24 cellular contexts compared by ENCODE assay signal in the genomic region with DNA sequence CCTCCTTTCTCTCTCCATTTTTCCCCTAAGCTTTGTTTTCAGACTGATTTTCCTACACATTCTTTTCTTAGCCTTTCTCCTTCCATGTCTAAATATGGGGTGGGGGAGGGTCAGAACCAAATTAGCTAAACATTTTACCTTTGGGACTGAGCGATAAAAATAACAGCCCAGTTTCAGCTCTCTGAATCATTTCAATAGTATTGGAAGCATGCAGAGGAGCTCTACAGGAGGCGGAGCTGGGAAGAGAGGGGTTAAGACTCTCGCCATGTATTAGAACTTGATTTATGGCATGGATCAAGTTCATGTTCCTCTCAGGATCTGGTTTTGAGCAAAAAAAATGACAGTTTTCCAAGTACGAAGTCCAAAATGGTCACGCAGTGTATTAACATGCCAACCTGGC.
DNase-seq lines count a peak whose midpoint lies in the region; ATAC-seq, FAIRE-seq and TF ChIP-seq lines count a peak whose summit lies in the region.
"Had no signal": no experiment of that assay in that cellular context is flagged by ENCODE, and none has a peak within 500 bp of the region (broad histone marks: within the 10 kb centered on the region; RNA-seq: fewer than 3 reads in every experiment).

No MANE protein-coding gene starts in this region.

- H2BK120ac ChIP-seq in H1 (replicated peaks; ENCODE audit: low read depth, low read length) (no peak overlapping the region), mesendoderm (ENCODE audit: low read depth, low read length) (no peak overlapping the region)

- H3K36me3 ChIP-seq in H1 (ENCODE audit: control insufficient read depth in 2 of 4, insufficient read depth in 4 of 4, low read length in 3 of 4) (no peaks in the 10 kb centered on the region), mesendoderm (ENCODE audit: control insufficient read depth, insufficient read depth, low read length) (no peaks in the 10 kb centered on the region), upper lobe of left lung (no peaks in the 10 kb centered on the region)
- H3K36me3 ChIP-seq in naive thymus-derived CD4-positive, alpha-beta T cell (ENCODE audit: control insufficient read depth in 2 of 3, insufficient read depth in 3 of 3, low read length in 3 of 3) = no peaks in the 10 kb centered on the region

- peak overlapping the region; percentile 38; the same call in 1 of the 2 replicates for H2BK20ac ChIP-seq in H1 (ENCODE audit: low read length)

- H3K79me1 ChIP-seq in H1 (ENCODE audit: low read depth, low read length) (no peaks in the 10 kb centered on the region), mesendoderm (ENCODE audit: low read length) (no peaks in the 10 kb centered on the region)

- H3K56ac ChIP-seq in H1 (replicated peaks; ENCODE audit: insufficient read length, low read depth, low read length) = no peak overlapping the region
- peak overlapping the region; percentile 30 for H3K56ac ChIP-seq in mesendoderm (ENCODE audit: low read length)

- H3K18ac ChIP-seq in H1 (ENCODE audit: extremely low read depth, low read length) (no peak overlapping the region), mesendoderm (ENCODE audit: low read length) (peak overlapping the region; percentile 46)

- H4K5ac ChIP-seq in H1 (ENCODE audit: insufficient read length, low read depth, low read length) (no peak overlapping the region), mesendoderm (ENCODE audit: low read length) (no peak overlapping the region)

- no peak overlapping the region for H3K14ac ChIP-seq in H1 (ENCODE audit: insufficient read length)

- H3K9me3 ChIP-seq in H1 (ENCODE audit: insufficient read depth in 2 of 2, low read depth in 1 of 2, low read length in 1 of 2) (no peaks in the 10 kb centered on the region), upper lobe of left lung (no peaks in the 10 kb centered on the region)
- H3K9me3 ChIP-seq in naive thymus-derived CD4-positive, alpha-beta T cell (ENCODE audit: control insufficient read depth in 2 of 3, low read length in 3 of 3) = no peaks in the 10 kb centered on the region
- H3K9me3 ChIP-seq: Caco-2 had no signal

- H3K4me1 Mint-ChIP-seq in natural killer cell treated with Interleukin-12 subunit alpha and Interleukin-12 subunit beta and Interleukin-15 and Interleukin-18, amount 100 ng/mL, for 72 hours (ENCODE audit: low read depth in 2 of 2) = peaks cover 28 to 41% of the 10 kb centered on the region in 2 donors
- peaks cover 8% of the 10 kb centered on the region in 2 donors for H3K4me1 Mint-ChIP-seq in natural killer cell
- H3K4me1 Mint-ChIP-seq in naive thymus-derived CD4-positive, alpha-beta T cell = peaks cover 12 to 14% (median 13%) of the 10 kb centered on the region in 7 donors

- no peak overlapping the region for H4K91ac ChIP-seq in H1 (replicated peaks; ENCODE audit: insufficient read length, low read length)

- WGBS in H1 (ENCODE audit: extremely low coverage in 1 of 2, insufficient coverage in 1 of 2, insufficient read length in 1 of 2, insufficient replicate concordance in 2 of 2, low coverage in 1 of 2, low lambda C conversion rate in 2 of 2, missing lambda C conversion rate in 1 of 2), 2 experiments = 88% methylated on average over 5 of the region's 5 CpGs; no CpG with 5 or more reads in 1 of the 2 experiments
- WGBS in mesendoderm (ENCODE audit: extremely low coverage, insufficient coverage, low lambda C conversion rate) = no CpG with 5 or more reads among the region's 5 CpGs
- WGBS in upper lobe of left lung, 2 donors = 94 to 96% methylated on average over 5 of the region's 5 CpGs

- H2BK5ac ChIP-seq in H1 (ENCODE audit: low read depth, low read length) (no peak overlapping the region), mesendoderm (ENCODE audit: low read length) (peak overlapping the region; percentile 20)

- H4K8ac ChIP-seq in H1 (ENCODE audit: extremely low read depth, insufficient read depth, low read length) (no peak overlapping the region), mesendoderm (ENCODE audit: low read depth, low read length) (no peak overlapping the region)

- peak overlapping the region; percentile 46; the same call in 1 of the 2 replicates for H2AFZ ChIP-seq in H1 (ENCODE audit: low read length)
- H2AFZ ChIP-seq: GM23248 had no signal

- no peak overlapping the region for H2BK12ac ChIP-seq in H1 (ENCODE audit: low read depth, low read length)

- FAIRE-seq in H1 (lab: Jason Lieb, UNC) = no peak
- FAIRE-seq: GM12892 had no signal

- H3K4me3 ChIP-seq in H1 (ENCODE audit: extremely low read depth in 1 of 4, insufficient read depth in 2 of 4, low read depth in 3 of 4, low read length in 4 of 4) (no peak overlapping the region), mesendoderm (ENCODE audit: low read length) (no peak overlapping the region), upper lobe of left lung (no peak overlapping the region)
- no peak overlapping the region for H3K4me3 ChIP-seq in naive thymus-derived CD4-positive, alpha-beta T cell (ENCODE audit: low read length)
- H3K4me3 ChIP-seq: GM23248 had no signal

- H2AK5ac ChIP-seq in H1 (ENCODE audit: low read depth, low read length) = no peak overlapping the region
- H2AK5ac ChIP-seq in mesendoderm (ENCODE audit: low read length) = no peak overlapping the region

- H3K79me2 ChIP-seq in H1 (ENCODE audit: control insufficient read depth in 1 of 2, insufficient read depth in 2 of 2, low read length in 2 of 2) (no peaks in the 10 kb centered on the region), mesendoderm (ENCODE audit: control insufficient read depth, insufficient read depth, low read length) (no peaks in the 10 kb centered on the region)

- H3K27ac ChIP-seq in H1 (ENCODE audit: low read depth, low read length) = no peak overlapping the region
- H3K27ac ChIP-seq in mesendoderm (ENCODE audit: low read depth, low read length) = no peak overlapping the region
- H3K27ac ChIP-seq in upper lobe of left lung = no peak overlapping the region
- H3K27ac ChIP-seq in naive thymus-derived CD4-positive, alpha-beta T cell (ENCODE audit: low read depth, low read length) = no peak overlapping the region
- H3K27ac ChIP-seq: C4-2B, GM23248, KMS-11 had no signal

- no peak for TF ChIP-seq EP300 in H1 (IDR thresholded peaks at IDR 0.05; ENCODE audit: borderline replicate concordance in 1 of 2, low read depth in 2 of 2, low read length in 2 of 2)
- TF ChIP-seq EP300 in upper lobe of left lung (IDR thresholded peaks at IDR 0.05) = no peak

- TF ChIP-seq POLR2A in H1 (IDR thresholded peaks at IDR 0.05; ENCODE audit: control extremely low read depth in 1 of 2, low read depth in 2 of 2, low read length in 2 of 2) (no peak), upper lobe of left lung (IDR thresholded peaks at IDR 0.05) (no peak)

- ATAC-seq in natural killer cell treated with Interleukin-12 subunit alpha and Interleukin-12 subunit beta and Interleukin-15 and Interleukin-18, amount 100 ng/mL, for 72 hours = no peak
- no peak for ATAC-seq in natural killer cell
- no peak for ATAC-seq in upper lobe of left lung (ENCODE audit: low FRiP score in 2 of 2)
- no peak for ATAC-seq in naive thymus-derived CD4-positive, alpha-beta T cell
- ATAC-seq: PC-3 had no signal

- no peak for TF ChIP-seq CTCF in natural killer cell (IDR thresholded peaks at IDR 0.05)
- no peak for TF ChIP-seq CTCF in H1 (IDR thresholded peaks at IDR 0.05; ENCODE audit: control extremely low read depth in 1 of 3, insufficient read depth in 1 of 3, low read depth in 1 of 3, low read length in 3 of 3)
- TF ChIP-seq CTCF in upper lobe of left lung (IDR thresholded peaks at IDR 0.05) = no peak

- POLR2A ChIA-PET in H1 (lab: Charles Lee; ENCODE audit: partially characterized antibody) = no interaction called here
- POLR2A ChIA-PET in naive thymus-derived CD4-positive, alpha-beta T cell (lab: Charles Lee) = interaction anchor here (0.8 to 4.8 kb wide), 5 partner anchors 26 to 424 kb away, joined by 3 to 47 read pairs (median 4); a partner anchor contains a TSS

- peak overlapping the region; percentile 48 for H3K4me3 Mint-ChIP-seq in natural killer cell treated with Interleukin-12 subunit alpha and Interleukin-12 subunit beta and Interleukin-15 and Interleukin-18, amount 100 ng/mL, for 72 hours
- no peak overlapping the region for H3K4me3 Mint-ChIP-seq in natural killer cell
- H3K4me3 Mint-ChIP-seq in naive thymus-derived CD4-positive, alpha-beta T cell = no peak overlapping the region

- H3K23me2 ChIP-seq in H1 (ENCODE audit: low read depth, low read length) = no peaks in the 10 kb centered on the region

- DNase-seq in natural killer cell treated with Interleukin-12 subunit alpha and Interleukin-12 subunit beta and Interleukin-15 and Interleukin-18, amount 100 ng/mL, for 72 hours (ENCODE audit: low spot score) = no peak
- DNase-seq in natural killer cell = no peak
- no peak for DNase-seq in H1 (ENCODE audit: low read depth in 1 of 2, low spot score in 2 of 2)
- peak; percentile 39 for DNase-seq in mesendoderm
- DNase-seq in amygdala (lab: John Stamatoyannopoulos, UW) = no peak
- no peak for DNase-seq in upper lobe of left lung
- DNase-seq in DMS114 treated with DMSO at 0.1 percent for 48 hours (lab: John Stamatoyannopoulos, UW; ENCODE audit: unreplicated experiment) = no peak
- DNase-seq in naive thymus-derived CD4-positive, alpha-beta T cell = no peak
- DNase-seq: 8988T, Caco-2, DMS53, GDM1, GM23248, MM.1S, NCI-H1105 treated with DMSO at 0.1 percent for 48 hours, NCI-H187, NCI-H2171, NCI-H446 treated with DMSO at 0.1 percent for 48 hours, NCI-H748 treated with DMSO at 0.1 percent for 48 hours, PC-3, Right ventricle myocardium superior had no signal

- TF ChIP-seq RAD21 in H1 (IDR thresholded peaks at IDR 0.05 in 1 of 2, conservative IDR thresholded peaks at IDR 0.05 in 1 of 2; ENCODE audit: low read depth in 2 of 2, low read length in 2 of 2) = no peak

- peak overlapping the region; percentile 64 to 90 for H3K27ac Mint-ChIP-seq in natural killer cell treated with Interleukin-12 subunit alpha and Interleukin-12 subunit beta and Interleukin-15 and Interleukin-18, amount 100 ng/mL, for 72 hours
- no peak overlapping the region for H3K27ac Mint-ChIP-seq in natural killer cell
- H3K27ac Mint-ChIP-seq in naive thymus-derived CD4-positive, alpha-beta T cell = peak overlapping the region in 1 of 9 donors; percentile 16

- H3K27me3 Mint-ChIP-seq in natural killer cell treated with Interleukin-12 subunit alpha and Interleukin-12 subunit beta and Interleukin-15 and Interleukin-18, amount 100 ng/mL, for 72 hours = peaks cover 6 to 34% of the 10 kb centered on the region in 2 donors
- peaks cover 3 to 29% of the 10 kb centered on the region in 2 donors for H3K27me3 Mint-ChIP-seq in natural killer cell (ENCODE audit: low read depth in 2 of 2)
- H3K27me3 Mint-ChIP-seq in naive thymus-derived CD4-positive, alpha-beta T cell = peaks cover 0 to 16% (median 0%) of the 10 kb centered on the region in 5 donors

- H3K4ac ChIP-seq in H1 (replicated peaks; ENCODE audit: insufficient read length, low read depth, low read length) (no peak overlapping the region), mesendoderm (ENCODE audit: low read depth, low read length) (peak overlapping the region; percentile 6)

- no peaks in the 10 kb centered on the region for H3K9me3 Mint-ChIP-seq in natural killer cell treated with Interleukin-12 subunit alpha and Interleukin-12 subunit beta and Interleukin-15 and Interleukin-18, amount 100 ng/mL, for 72 hours
- H3K9me3 Mint-ChIP-seq in natural killer cell = peaks cover 0 to 2% of the 10 kb centered on the region in 2 donors
- H3K9me3 Mint-ChIP-seq in naive thymus-derived CD4-positive, alpha-beta T cell = peaks cover 0 to 7% (median 0%) of the 10 kb centered on the region in 11 donors

- no peaks in the 10 kb centered on the region for H4K20me1 ChIP-seq in H1 (replicated peaks in 1 of 2; ENCODE audit: control insufficient read depth in 1 of 2, insufficient read depth in 2 of 2, low read length in 2 of 2)

- H3K4me1 ChIP-seq in H1 (replicated peaks in 1 of 4; ENCODE audit: control insufficient read depth in 3 of 4, insufficient read depth in 4 of 4, low read length in 3 of 4) = peaks cover 0 to 5% (median 0%) of the 10 kb centered on the region in 4 experiments; a peak in 1 of 7 replicates
- H3K4me1 ChIP-seq in mesendoderm (ENCODE audit: control insufficient read depth, low read depth, low read length) = peaks cover 5% of the 10 kb centered on the region
- peaks cover 0 to 5% (median 0%) of the 10 kb centered on the region in 4 donors for H3K4me1 ChIP-seq in upper lobe of left lung
- H3K4me1 ChIP-seq in naive thymus-derived CD4-positive, alpha-beta T cell (ENCODE audit: control insufficient read depth in 2 of 2, insufficient read depth in 2 of 2, low read length in 2 of 2) = peaks cover 0 to 4% of the 10 kb centered on the region in 2 donors
- H3K4me1 ChIP-seq: Caco-2 had no signal

- H3K36me3 Mint-ChIP-seq in natural killer cell treated with Interleukin-12 subunit alpha and Interleukin-12 subunit beta and Interleukin-15 and Interleukin-18, amount 100 ng/mL, for 72 hours = peaks cover 5% of the 10 kb centered on the region
- no peaks in the 10 kb centered on the region for H3K36me3 Mint-ChIP-seq in natural killer cell
- H3K36me3 Mint-ChIP-seq in naive thymus-derived CD4-positive, alpha-beta T cell = peaks cover 0 to 3% (median 0%) of the 10 kb centered on the region in 5 donors

- no peak overlapping the region for H3K4me2 ChIP-seq in H1 (ENCODE audit: insufficient read depth in 1 of 2, low read depth in 2 of 2, low read length in 2 of 2)
- H3K4me2 ChIP-seq in mesendoderm (ENCODE audit: low read length) = no peak overlapping the region
- H3K4me2 ChIP-seq: KMS-11 had no signal

- H3K27me3 ChIP-seq in H1 (replicated peaks in 1 of 4; ENCODE audit: control insufficient read depth in 3 of 4, extremely low read depth in 1 of 4, insufficient read depth in 3 of 4, low read length in 3 of 4) (no peaks in the 10 kb centered on the region), mesendoderm (ENCODE audit: insufficient read depth, low read length, poor library complexity) (no peaks in the 10 kb centered on the region), upper lobe of left lung (no peaks in the 10 kb centered on the region)
- no peaks in the 10 kb centered on the region for H3K27me3 ChIP-seq in naive thymus-derived CD4-positive, alpha-beta T cell (ENCODE audit: control insufficient read depth in 2 of 2, insufficient read depth in 2 of 2, low read length in 2 of 2)

- intact Hi-C loops in natural killer cell (cut with micrococcal nuclease) = no loop called here
- intact Hi-C loops in naive thymus-derived CD4-positive, alpha-beta T cell (cut with micrococcal nuclease) = loop anchor here (5.0 to 10.0 kb wide), 5 partner anchors 199 to 996 kb away; a partner anchor contains a TSS

- CTCF ChIA-PET in H1 (lab: Charles Lee; ENCODE audit: partially characterized antibody) = interaction anchor here (0.7 to 1.1 kb wide), 6 partner anchors 21 to 94 kb away, joined by 3 to 5 read pairs (median 3); no protein-coding TSS in a partner anchor
- CTCF ChIA-PET in naive thymus-derived CD4-positive, alpha-beta T cell (lab: Charles Lee) = interaction anchor here (0.7 to 2.6 kb wide), 5 partner anchors 117 to 425 kb away, joined by 3 to 9 read pairs (median 4); a partner anchor contains a TSS

- H2BK15ac ChIP-seq in H1 (ENCODE audit: low read length) (no peak overlapping the region), mesendoderm (replicated peaks; ENCODE audit: low read depth) (peak overlapping the region; percentile 46)

- H3K23ac ChIP-seq in H1 (ENCODE audit: insufficient read length) = no peak overlapping the region
- H3K23ac ChIP-seq in mesendoderm (ENCODE audit: low read length) = no peak overlapping the region

- H3K9ac ChIP-seq in H1 (replicated peaks in 1 of 4; ENCODE audit: extremely low read depth in 1 of 4, low read depth in 3 of 4, low read length in 3 of 4) (no peak overlapping the region), mesendoderm (ENCODE audit: low read length) (no peak overlapping the region)
- H3K9ac ChIP-seq: GM23248, KMS-11 had no signal

Comparison
In these comparisons a context has a peak if more than half of its experiments do, and no peak if none do; other contexts are left out.
1. H3K27ac Mint-ChIP-seq: peak in natural killer cell treated with Interleukin-12 subunit alpha and Interleukin-12 subunit beta and Interleukin-15 and Interleukin-18, amount 100 ng/mL, for 72 hours (2 of 2); none in natural killer cell (0 of 2).